Comparison of ENCODE assay signal across 20 cellular contexts in genomic region chr12:133057446-133057845, GRCh38. TPM values are rescaled to one million over a fixed set of nuclear protein-coding genes. Genes with fewer than 3 reads are reported as not detected.
DNase-seq lines count a peak whose midpoint lies in the region; ATAC-seq, FAIRE-seq and TF ChIP-seq lines count a peak whose summit lies in the region.
"Had no signal": no experiment of that assay in that cellular context is flagged by ENCODE, and none has a peak within 500 bp of the region (broad histone marks: within the 10 kb centered on the region; RNA-seq: fewer than 3 reads in every experiment).

No MANE protein-coding gene starts in this region.

- no peak for DNase-seq in activated CD4-positive, alpha-beta T cell treated with anti-CD3 and anti-CD28 coated beads, Interleukin-2, amount 10 ng/mL, durations not matched to agents 24 days and 14 days
- DNase-seq in activated CD4-positive, alpha-beta T cell treated with anti-CD3 and anti-CD28 coated beads for 4 hours: no peak
- peak; percentile 12 for DNase-seq in astrocyte (ENCODE audit: low read depth)
- DNase-seq in activated CD8-positive, alpha-beta T cell treated with anti-CD3 and anti-CD28 coated beads, Interleukin-2, amount 10 ng/mL, durations not matched to agents 7 days and 5 days: no peak
- DNase-seq: activated CD8-positive, alpha-beta memory T cell treated with anti-CD3 and anti-CD28 coated beads, Interleukin-2, amount 50 U/mL, for 48 hours; caudate nucleus; DMS 273 treated with DMSO at 0.1 percent for 48 hours; heart right ventricle; left cardiac atrium; NCI-H1417 treated with DMSO at 0.1 percent for 48 hours; NCI-H510A; PC-3; stimulated activated CD4-positive, alpha-beta T cell treated with anti-CD3 and anti-CD28 coated beads, Interleukin-4, amount 100 ng/mL, for 4 hours had no signal

- H4K20me1 ChIP-seq in astrocyte (ENCODE audit: insufficient read depth, low read length): no peaks in the 10 kb centered on the region

- no peak for TF ChIP-seq CTCF in astrocyte (IDR thresholded peaks at IDR 0.05; ENCODE audit: insufficient read depth, low read depth, low read length)

- POLR2A ChIA-PET in activated CD8-positive, alpha-beta T cell treated with anti-CD3 and anti-CD28 coated beads, Interleukin-2, amount 10 ng/mL, durations not matched to agents 7 days and 5 days (lab: Charles Lee): no interaction called here

- H3K4me1 ChIP-seq in astrocyte (ENCODE audit: insufficient read depth, low read length) (no peaks in the 10 kb centered on the region), iPS-20b (ENCODE audit: insufficient read depth, low read length) (no peaks in the 10 kb centered on the region), subcutaneous abdominal adipose tissue (ENCODE audit: control insufficient read depth in 5 of 5, insufficient read depth in 5 of 5, low read length in 5 of 5) (peaks cover 0 to 12% (median 0%) of the 10 kb centered on the region in 5 donors)
- H3K4me1 ChIP-seq: heart right ventricle had no signal

- CTCF ChIA-PET in activated CD8-positive, alpha-beta T cell treated with anti-CD3 and anti-CD28 coated beads, Interleukin-2, amount 10 ng/mL, durations not matched to agents 7 days and 5 days (lab: Charles Lee): no interaction called here

- no peak overlapping the region for H3K4me2 ChIP-seq in astrocyte (ENCODE audit: low read length)

- no peak for FAIRE-seq in astrocyte (lab: Jason Lieb, UNC)

- H3K79me2 ChIP-seq in astrocyte (ENCODE audit: insufficient read depth, low read length): no peaks in the 10 kb centered on the region

- H3K36me3 ChIP-seq in astrocyte (ENCODE audit: insufficient read depth, low read length) (peaks cover 37% of the 10 kb centered on the region), iPS-20b (ENCODE audit: insufficient read depth, low read depth, low read length) (peaks cover 75% of the 10 kb centered on the region), subcutaneous abdominal adipose tissue (ENCODE audit: control insufficient read depth in 5 of 5, insufficient read depth in 5 of 5, low read length in 5 of 5) (peaks cover 32 to 55% (median 42%) of the 10 kb centered on the region in 5 donors)

- H3K4me3 Mint-ChIP-seq in activated CD4-positive, alpha-beta T cell treated with anti-CD3 and anti-CD28 coated beads, Interleukin-2, amount 10 ng/mL, durations not matched to agents 24 days and 14 days: no peak overlapping the region
- H3K4me3 Mint-ChIP-seq in astrocyte (ENCODE audit: unreplicated experiment): no peak overlapping the region
- H3K4me3 Mint-ChIP-seq in activated CD8-positive, alpha-beta T cell treated with anti-CD3 and anti-CD28 coated beads, Interleukin-2, amount 10 ng/mL, durations not matched to agents 7 days and 5 days: no peak overlapping the region

- intact Hi-C loops in activated CD4-positive, alpha-beta T cell treated with anti-CD3 and anti-CD28 coated beads, Interleukin-2, amount 10 ng/mL, durations not matched to agents 24 days and 14 days (cut with micrococcal nuclease): no loop called here

- no peak overlapping the region for H3K4me3 ChIP-seq in astrocyte (ENCODE audit: insufficient read depth, low read depth, low read length)
- H3K4me3 ChIP-seq in iPS-20b (ENCODE audit: low read length): peak overlapping the region; percentile 33
- H3K4me3 ChIP-seq in subcutaneous abdominal adipose tissue (ENCODE audit: low read depth in 1 of 5, low read length in 5 of 5): peak overlapping the region; percentile 34 to 63 (median 54)
- H3K4me3 ChIP-seq: heart right ventricle had no signal

- peaks cover 13% of the 10 kb centered on the region for H3K9me3 Mint-ChIP-seq in activated CD4-positive, alpha-beta T cell treated with anti-CD3 and anti-CD28 coated beads, Interleukin-2, amount 10 ng/mL, durations not matched to agents 24 days and 14 days
- H3K9me3 Mint-ChIP-seq in astrocyte (ENCODE audit: unreplicated experiment): peaks cover 85% of the 10 kb centered on the region
- peaks cover 58% of the 10 kb centered on the region for H3K9me3 Mint-ChIP-seq in activated CD8-positive, alpha-beta T cell treated with anti-CD3 and anti-CD28 coated beads, Interleukin-2, amount 10 ng/mL, durations not matched to agents 7 days and 5 days (ENCODE audit: insufficient read depth)

- no peaks in the 10 kb centered on the region for H3K4me1 Mint-ChIP-seq in activated CD4-positive, alpha-beta T cell treated with anti-CD3 and anti-CD28 coated beads, Interleukin-2, amount 10 ng/mL, durations not matched to agents 24 days and 14 days
- no peaks in the 10 kb centered on the region for H3K4me1 Mint-ChIP-seq in astrocyte (ENCODE audit: low read depth, unreplicated experiment)
- H3K4me1 Mint-ChIP-seq in activated CD8-positive, alpha-beta T cell treated with anti-CD3 and anti-CD28 coated beads, Interleukin-2, amount 10 ng/mL, durations not matched to agents 7 days and 5 days (ENCODE audit: low read depth): no peaks in the 10 kb centered on the region
- H3K4me1 Mint-ChIP-seq: naive thymus-derived CD8-positive, alpha-beta T cell had no signal

- H3K9me3 ChIP-seq in astrocyte (ENCODE audit: insufficient read depth, low read depth, low read length) (peaks cover 77% of the 10 kb centered on the region), iPS-20b (ENCODE audit: insufficient read depth, low read depth, low read length) (peaks cover 95% of the 10 kb centered on the region), subcutaneous abdominal adipose tissue (ENCODE audit: control insufficient read depth in 5 of 5, low read length in 5 of 5) (peaks cover 81 to 92% (median 89%) of the 10 kb centered on the region in 5 donors)

- H3K27me3 ChIP-seq in astrocyte (ENCODE audit: insufficient read depth, low read length): no peaks in the 10 kb centered on the region
- no peaks in the 10 kb centered on the region for H3K27me3 ChIP-seq in iPS-20b (ENCODE audit: insufficient read depth, low read length)
- no peaks in the 10 kb centered on the region for H3K27me3 ChIP-seq in subcutaneous abdominal adipose tissue (ENCODE audit: control insufficient read depth in 5 of 5, insufficient read depth in 4 of 5, low read length in 5 of 5)
- H3K27me3 ChIP-seq: heart right ventricle had no signal

- ATAC-seq in HG02884 (IDR thresholded peaks at IDR 0.05; ENCODE audit: unreplicated experiment) (no peak), GM21423 (IDR thresholded peaks at IDR 0.05; ENCODE audit: unreplicated experiment) (no peak)
- ATAC-seq in activated CD8-positive, alpha-beta T cell treated with anti-CD3 and anti-CD28 coated beads, Interleukin-2, amount 10 ng/mL, durations not matched to agents 7 days and 5 days: no peak
- ATAC-seq: activated naive CD4-positive, alpha-beta T cell treated with anti-CD3 and anti-CD28 coated beads, Interleukin-2, amount 50 U/mL, for 72 hours; HCT116; heart right ventricle; left cardiac atrium; naive thymus-derived CD8-positive, alpha-beta T cell; PC-3 had no signal

- no peak overlapping the region for H3K27ac ChIP-seq in astrocyte (ENCODE audit: low read depth, low read length)
- no peak overlapping the region for H3K27ac ChIP-seq in iPS-20b (ENCODE audit: low read length)
- no peak overlapping the region for H3K27ac ChIP-seq in subcutaneous abdominal adipose tissue (ENCODE audit: low read depth, low read length)
- H3K27ac ChIP-seq: heart right ventricle had no signal

- peaks cover 57% of the 10 kb centered on the region for H3K36me3 Mint-ChIP-seq in activated CD4-positive, alpha-beta T cell treated with anti-CD3 and anti-CD28 coated beads, Interleukin-2, amount 10 ng/mL, durations not matched to agents 24 days and 14 days (ENCODE audit: low read depth)
- H3K36me3 Mint-ChIP-seq in astrocyte (ENCODE audit: low read depth, unreplicated experiment): peaks cover 78% of the 10 kb centered on the region
- peaks cover 66% of the 10 kb centered on the region for H3K36me3 Mint-ChIP-seq in activated CD8-positive, alpha-beta T cell treated with anti-CD3 and anti-CD28 coated beads, Interleukin-2, amount 10 ng/mL, durations not matched to agents 7 days and 5 days (ENCODE audit: low read depth)

- H3K9ac ChIP-seq in astrocyte (ENCODE audit: low read length) (no peak overlapping the region), iPS-20b (ENCODE audit: low read depth, low read length) (no peak overlapping the region), subcutaneous abdominal adipose tissue (ENCODE audit: low read length in 5 of 5) (no peak overlapping the region)

- no peak overlapping the region for H2AFZ ChIP-seq in astrocyte (ENCODE audit: low read depth, low read length)

- H3K27ac Mint-ChIP-seq in activated CD4-positive, alpha-beta T cell treated with anti-CD3 and anti-CD28 coated beads, Interleukin-2, amount 10 ng/mL, durations not matched to agents 24 days and 14 days: peak overlapping the region; percentile 16
- H3K27ac Mint-ChIP-seq in astrocyte (ENCODE audit: unreplicated experiment): no peak overlapping the region
- H3K27ac Mint-ChIP-seq in activated CD8-positive, alpha-beta T cell treated with anti-CD3 and anti-CD28 coated beads, Interleukin-2, amount 10 ng/mL, durations not matched to agents 7 days and 5 days: no peak overlapping the region

- no peaks in the 10 kb centered on the region for H3K27me3 Mint-ChIP-seq in activated CD4-positive, alpha-beta T cell treated with anti-CD3 and anti-CD28 coated beads, Interleukin-2, amount 10 ng/mL, durations not matched to agents 24 days and 14 days
- no peaks in the 10 kb centered on the region for H3K27me3 Mint-ChIP-seq in astrocyte (ENCODE audit: low read depth, unreplicated experiment)
- no peaks in the 10 kb centered on the region for H3K27me3 Mint-ChIP-seq in activated CD8-positive, alpha-beta T cell treated with anti-CD3 and anti-CD28 coated beads, Interleukin-2, amount 10 ng/mL, durations not matched to agents 7 days and 5 days (ENCODE audit: low read depth)
- H3K27me3 Mint-ChIP-seq: naive thymus-derived CD8-positive, alpha-beta T cell had no signal

RNA-seq across cellular contexts. Expression of gene ZNF84, which starts 20.1 kb away (rescaled TPM):
- 20.1 and 23.1 TPM in 2 replicates for total RNA-seq in activated CD4-positive, alpha-beta T cell treated with anti-CD3 and anti-CD28 coated beads, Interleukin-2, amount 10 ng/mL, durations not matched to agents 24 days and 14 days
- 28.7 and 33.7 TPM in 2 replicates for total RNA-seq in astrocyte
- 10 to 100 TPM; 27.2 to 28.7 TPM for total RNA-seq in activated CD8-positive, alpha-beta T cell treated with anti-CD3 and anti-CD28 coated beads, Interleukin-2, amount 10 ng/mL, durations not matched to agents 7 days and 5 days

RNA-seq across cellular contexts. Expression of gene ZNF140, which starts 23.3 kb away (rescaled TPM):
- 12.7 and 14.5 TPM in 2 replicates for total RNA-seq in activated CD4-positive, alpha-beta T cell treated with anti-CD3 and anti-CD28 coated beads, Interleukin-2, amount 10 ng/mL, durations not matched to agents 24 days and 14 days
- 17.2 and 17.6 TPM in 2 replicates for total RNA-seq in astrocyte
- 10 to 100 TPM; 14.1 to 17.1 TPM for total RNA-seq in activated CD8-positive, alpha-beta T cell treated with anti-CD3 and anti-CD28 coated beads, Interleukin-2, amount 10 ng/mL, durations not matched to agents 7 days and 5 days
